In the genomic region with DNA sequence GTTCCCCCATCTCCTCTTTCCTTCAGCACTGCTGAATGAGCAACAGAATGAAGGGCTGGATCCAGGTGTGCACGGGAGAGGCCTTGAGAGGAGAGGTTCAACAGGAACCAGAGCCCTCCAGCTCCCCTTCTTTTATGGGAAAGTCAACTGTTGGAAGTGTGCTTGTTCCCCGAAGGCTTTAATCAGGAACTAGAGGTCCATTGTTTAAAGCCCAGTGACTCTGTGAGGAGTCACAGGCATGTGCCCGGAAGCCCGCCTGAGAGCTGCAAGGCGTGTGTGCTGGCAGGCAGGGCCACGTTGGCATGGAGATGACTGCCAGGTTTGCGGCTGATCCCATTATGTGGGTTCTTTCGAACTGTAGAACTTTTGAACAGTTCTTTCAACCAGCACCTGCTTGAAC, we compare ENCODE assay signal across 12 cellular contexts. TPM values are rescaled to one million over a fixed set of nuclear protein-coding genes. Genes with fewer than 3 reads are reported as not detected.
DNase-seq lines count a peak whose midpoint lies in the region; TF ChIP-seq lines count a peak whose summit lies in the region.
"Had no signal": no experiment of that assay in that cellular context is flagged by ENCODE, and none has a peak within 500 bp of the region (broad histone marks: within the 10 kb centered on the region; RNA-seq: fewer than 3 reads in every experiment).

No MANE protein-coding gene starts in this region.

- peaks cover 33% of the 10 kb centered on the region for H3K27me3 Mint-ChIP-seq in activated T-helper 1 cell treated with anti-CD3 and anti-CD28 coated beads, Interleukin-12 subunit alpha, Interleukin-12 subunit beta, Interleukin-2, Interleukin-4 antibody, amounts not matched to agents 30 ng/mL and 10 ng/mL and 1 ng/mL, durations not matched to agents 14 hours and 24 hours and 36 hours (ENCODE audit: insufficient read depth)

- WGBS in esophagus, 2 donors: 39 to 45% methylated on average over 8 of the region's 8 CpGs

- H3K27me3 ChIP-seq in esophagus (ENCODE audit: control insufficient read depth in 1 of 2, insufficient read depth in 2 of 2, low read length in 2 of 2) (no peaks in the 10 kb centered on the region), osteoblast (ENCODE audit: insufficient read depth, low read length) (no peaks in the 10 kb centered on the region)

- H3K9me3 ChIP-seq in esophagus (ENCODE audit: control insufficient read depth in 2 of 2, insufficient read depth in 1 of 2, low read depth in 1 of 2, low read length in 1 of 2) (no peaks in the 10 kb centered on the region), osteoblast (ENCODE audit: low read depth, low read length) (no peaks in the 10 kb centered on the region)

- H3K9me3 Mint-ChIP-seq in activated T-helper 1 cell treated with anti-CD3 and anti-CD28 coated beads, Interleukin-12 subunit alpha, Interleukin-12 subunit beta, Interleukin-2, Interleukin-4 antibody, amounts not matched to agents 30 ng/mL and 10 ng/mL and 1 ng/mL, durations not matched to agents 14 hours and 24 hours and 36 hours: no peaks in the 10 kb centered on the region
- H3K9me3 Mint-ChIP-seq: H9 had no signal

- no peak overlapping the region for H3K4me3 Mint-ChIP-seq in activated T-helper 1 cell treated with anti-CD3 and anti-CD28 coated beads, Interleukin-12 subunit alpha, Interleukin-12 subunit beta, Interleukin-2, Interleukin-4 antibody, amounts not matched to agents 30 ng/mL and 10 ng/mL and 1 ng/mL, durations not matched to agents 14 hours and 24 hours and 36 hours
- H3K4me3 Mint-ChIP-seq: H9 had no signal

- H3K36me3 ChIP-seq in esophagus (ENCODE audit: control insufficient read depth in 2 of 2, insufficient read depth in 2 of 2, low read length in 1 of 2): no peaks in the 10 kb centered on the region
- peaks cover 3% of the 10 kb centered on the region for H3K36me3 ChIP-seq in osteoblast (ENCODE audit: insufficient read depth, low read length)

- intact Hi-C loops in activated T-helper 1 cell treated with anti-CD3 and anti-CD28 coated beads, Interleukin-12 subunit alpha, Interleukin-12 subunit beta, Interleukin-2, Interleukin-4 antibody, amounts not matched to agents 30 ng/mL and 10 ng/mL and 1 ng/mL, durations not matched to agents 14 hours and 24 hours and 36 hours (cut with micrococcal nuclease): no loop called here

- peaks cover 55% of the 10 kb centered on the region for H3K79me2 ChIP-seq in osteoblast (ENCODE audit: insufficient read depth, low read length)

- no peaks in the 10 kb centered on the region for H3K36me3 Mint-ChIP-seq in activated T-helper 1 cell treated with anti-CD3 and anti-CD28 coated beads, Interleukin-12 subunit alpha, Interleukin-12 subunit beta, Interleukin-2, Interleukin-4 antibody, amounts not matched to agents 30 ng/mL and 10 ng/mL and 1 ng/mL, durations not matched to agents 14 hours and 24 hours and 36 hours (ENCODE audit: low read depth)

- H3K4me1 ChIP-seq in esophagus (ENCODE audit: control insufficient read depth in 2 of 2, insufficient read depth in 2 of 2, low read length in 1 of 2) (peaks cover 0 to 15% of the 10 kb centered on the region in 2 donors), osteoblast (ENCODE audit: insufficient read depth, low read length) (peaks cover 12% of the 10 kb centered on the region)

- H3K4me2 ChIP-seq in osteoblast (ENCODE audit: insufficient read depth, low read length): no peak overlapping the region

- H4K20me1 ChIP-seq in osteoblast (ENCODE audit: insufficient read depth, low read length): peaks cover 33% of the 10 kb centered on the region

- H3K4me1 Mint-ChIP-seq in activated T-helper 1 cell treated with anti-CD3 and anti-CD28 coated beads, Interleukin-12 subunit alpha, Interleukin-12 subunit beta, Interleukin-2, Interleukin-4 antibody, amounts not matched to agents 30 ng/mL and 10 ng/mL and 1 ng/mL, durations not matched to agents 14 hours and 24 hours and 36 hours (ENCODE audit: low read depth): peaks cover 11% of the 10 kb centered on the region

- no peak overlapping the region for H2AFZ ChIP-seq in osteoblast (ENCODE audit: low read length)

- no peak overlapping the region for H3K27ac Mint-ChIP-seq in activated T-helper 1 cell treated with anti-CD3 and anti-CD28 coated beads, Interleukin-12 subunit alpha, Interleukin-12 subunit beta, Interleukin-2, Interleukin-4 antibody, amounts not matched to agents 30 ng/mL and 10 ng/mL and 1 ng/mL, durations not matched to agents 14 hours and 24 hours and 36 hours
- H3K27ac Mint-ChIP-seq: H9 had no signal

- peak overlapping the region in 1 of 2 donors; percentile 10 for H3K4me3 ChIP-seq in esophagus (ENCODE audit: low read depth in 1 of 2, low read length in 2 of 2)
- no peak overlapping the region for H3K4me3 ChIP-seq in osteoblast (ENCODE audit: insufficient read depth, low read length)

- peak overlapping the region; percentile 69 to 91 for H3K27ac ChIP-seq in esophagus (ENCODE audit: low read depth in 2 of 2, low read length in 1 of 2)
- H3K27ac ChIP-seq in osteoblast (ENCODE audit: low read depth, low read length): no peak overlapping the region

- DNase-seq in Ammon's horn (ENCODE audit: low spot score): peak; percentile 35
- DNase-seq in NCI-H2029 treated with DMSO at 0.1 percent for 48 hours (lab: John Stamatoyannopoulos, UW): peak; percentile 35
- DNase-seq in osteoblast (ENCODE audit: insufficient read length, low spot score, missing footprints): peak; percentile 59
- DNase-seq in NCI-H1694 treated with DMSO at 0.1 percent for 48 hours (lab: John Stamatoyannopoulos, UW): no peak
- DNase-seq in RKO (ENCODE audit: low spot score): no peak
- no peak for DNase-seq in NCI-H82 treated with DMSO at 0.1 percent for 48 hours (lab: John Stamatoyannopoulos, UW; ENCODE audit: unreplicated experiment)
- no peak for DNase-seq in activated T-helper 1 cell treated with anti-CD3 and anti-CD28 coated beads, Interleukin-12 subunit alpha, Interleukin-12 subunit beta, Interleukin-2, Interleukin-4 antibody, amounts not matched to agents 30 ng/mL and 10 ng/mL and 1 ng/mL, durations not matched to agents 14 hours and 24 hours and 36 hours (ENCODE audit: low spot score)
- DNase-seq: activated CD4-positive, CD25-positive, alpha-beta regulatory T cell; activated naive CD4-positive, alpha-beta T cell treated with Interleukin-2 at 50 U/mL for 16 hours; H9; SHP77 treated with DMSO at 0.1 percent for 48 hours had no signal

- no peak for TF ChIP-seq CTCF in osteoblast (IDR thresholded peaks at IDR 0.05; ENCODE audit: extremely low read depth, low read depth, low read length)

RNA-seq across cellular contexts. Expression of gene BACE2, which starts 3.2 kb away (rescaled TPM):
- polyA plus RNA-seq in esophagus: 10 to 100 TPM; 20.4 to 23.2 TPM
- total RNA-seq in osteoblast: 85.2 and 85.8 TPM in 2 replicates
- 0.81 and 1.8 TPM in 2 replicates for total RNA-seq in activated T-helper 1 cell treated with anti-CD3 and anti-CD28 coated beads, Interleukin-12 subunit alpha, Interleukin-12 subunit beta, Interleukin-2, Interleukin-4 antibody, amounts not matched to agents 30 ng/mL and 10 ng/mL and 1 ng/mL, durations not matched to agents 14 hours and 24 hours and 36 hours

Comparison
In these comparisons a context has a peak if more than half of its experiments do, and no peak if none do; other contexts are left out.
1. DNase-seq: peak in Ammon's horn (single experiment), NCI-H2029 treated with DMSO at 0.1 percent for 48 hours (single experiment) and osteoblast (single experiment); none in NCI-H1694 treated with DMSO at 0.1 percent for 48 hours (single experiment), RKO (single experiment), NCI-H82 treated with DMSO at 0.1 percent for 48 hours (single experiment) and activated T-helper 1 cell treated with anti-CD3 and anti-CD28 coated beads, Interleukin-12 subunit alpha, Interleukin-12 subunit beta, Interleukin-2, Interleukin-4 antibody, amounts not matched to agents 30 ng/mL and 10 ng/mL and 1 ng/mL, durations not matched to agents 14 hours and 24 hours and 36 hours (single experiment).
2. RNA of gene BACE2, which starts 3.2 kb away (total RNA-seq): 85.2 to 85.8 TPM in osteoblast; 0.81 to 1.8 TPM in activated T-helper 1 cell treated with anti-CD3 and anti-CD28 coated beads, Interleukin-12 subunit alpha, Interleukin-12 subunit beta, Interleukin-2, Interleukin-4 antibody, amounts not matched to agents 30 ng/mL and 10 ng/mL and 1 ng/mL, durations not matched to agents 14 hours and 24 hours and 36 hours; every median in the first group is over 10 times any median in the second.